In genomic region chr18:76445741-76446232, GRCh38 we compare ENCODE assay signal across 11 cellular contexts. TPM values are rescaled to one million over a fixed set of nuclear protein-coding genes. Genes with fewer than 3 reads are reported as not detected.
DNase-seq lines count a peak whose midpoint lies in the region; ATAC-seq and TF ChIP-seq lines count a peak whose summit lies in the region.
"Had no signal": no experiment of that assay in that cellular context is flagged by ENCODE, and none has a peak within 500 bp of the region (broad histone marks: within the 10 kb centered on the region; RNA-seq: fewer than 3 reads in every experiment).

No MANE protein-coding gene starts in this region.

- H3K4me1 Mint-ChIP-seq in glutamatergic neuron (ENCODE audit: low read depth, unreplicated experiment) (peaks cover 73% of the 10 kb centered on the region), osteocyte (ENCODE audit: unreplicated experiment) (peaks cover 53% of the 10 kb centered on the region)

- CTCF ChIA-PET in AG04450 (lab: Charles Lee), result interaction anchor here (1.2 kb wide), 1 partner anchor 264 kb away, joined by 3 read pairs; no protein-coding TSS in a partner anchor

- peak overlapping the region; percentile 89 for H3K27ac ChIP-seq in AG04450 (ENCODE audit: low read depth, low read length)

- H3K9me3 ChIP-seq in AG04450 (ENCODE audit: control insufficient read depth, insufficient read depth, low read length), result peaks cover 5% of the 10 kb centered on the region; the same call in 1 of the 2 replicates

- POLR2A ChIA-PET in AG04450 (lab: Yijun Ruan, JAX), result interaction anchor here (0.6 to 1.0 kb wide), 2 partner anchors 47 to 108 kb away, joined by 3 read pairs; no protein-coding TSS in a partner anchor

- peak overlapping the region; percentile 91 for H3K4me3 Mint-ChIP-seq in glutamatergic neuron (ENCODE audit: unreplicated experiment)
- no peak overlapping the region for H3K4me3 Mint-ChIP-seq in osteocyte (ENCODE audit: unreplicated experiment)
- H3K4me3 Mint-ChIP-seq: CD4-positive, CD25-positive, alpha-beta regulatory T cell had no signal

- TF ChIP-seq CTCF in AG04450 (IDR thresholded peaks at IDR 0.05; ENCODE audit: low read depth, low read length), result no peak
- no peak for TF ChIP-seq CTCF in glutamatergic neuron (IDR thresholded peaks at IDR 0.05; ENCODE audit: partially characterized antibody, unreplicated experiment)
- no peak for TF ChIP-seq CTCF in osteocyte (IDR thresholded peaks at IDR 0.05)

- H3K27me3 Mint-ChIP-seq in glutamatergic neuron (ENCODE audit: unreplicated experiment) (peaks cover 30% of the 10 kb centered on the region), osteocyte (ENCODE audit: unreplicated experiment) (no peaks in the 10 kb centered on the region)

- no peak for DNase-seq in AG04450 (ENCODE audit: low read depth, low spot score)
- peak; percentile 16 for DNase-seq in RPMI7951 (ENCODE audit: low read depth)
- DNase-seq in glutamatergic neuron, result no peak
- DNase-seq in osteocyte (ENCODE audit: extremely low spot score, unreplicated experiment), result peak; percentile 75
- no peak for DNase-seq in stimulated activated naive CD4-positive, alpha-beta T cell treated with Interleukin-2 at 50 U/mL for 16 hours (lab: John Stamatoyannopoulos, UW)
- DNase-seq: CD4-positive, CD25-positive, alpha-beta regulatory T cell; Kasumi-1; NCI-H82 had no signal

- ATAC-seq in GM21737 (IDR thresholded peaks at IDR 0.05; ENCODE audit: unreplicated experiment) (no peak), GM19467 (IDR thresholded peaks at IDR 0.05; ENCODE audit: unreplicated experiment) (no peak), HG02759 (IDR thresholded peaks at IDR 0.05; ENCODE audit: unreplicated experiment) (no peak)

- peaks cover 38% of the 10 kb centered on the region for H3K9me3 Mint-ChIP-seq in glutamatergic neuron (ENCODE audit: unreplicated experiment)
- H3K9me3 Mint-ChIP-seq in osteocyte (ENCODE audit: unreplicated experiment), result no peaks in the 10 kb centered on the region

- H3K36me3 Mint-ChIP-seq in glutamatergic neuron (ENCODE audit: unreplicated experiment) (peaks cover 5% of the 10 kb centered on the region), osteocyte (ENCODE audit: unreplicated experiment) (peaks cover 3% of the 10 kb centered on the region)
- H3K36me3 Mint-ChIP-seq: CD4-positive, CD25-positive, alpha-beta regulatory T cell had no signal

- H3K4me3 ChIP-seq in AG04450 (ENCODE audit: low read depth, low read length), result peak overlapping the region; percentile 15

- H3K27ac Mint-ChIP-seq in glutamatergic neuron (ENCODE audit: unreplicated experiment) (peak overlapping the region; percentile 95), osteocyte (ENCODE audit: unreplicated experiment) (peak overlapping the region; percentile 21)
- H3K27ac Mint-ChIP-seq: CD4-positive, CD25-positive, alpha-beta regulatory T cell had no signal

- H3K27me3 ChIP-seq in AG04450 (ENCODE audit: control insufficient read depth, insufficient read depth, low read length), result no peaks in the 10 kb centered on the region

RNA-seq across cellular contexts. Expression of gene ZNF516, which starts 49.3 kb away (rescaled TPM):
- 15.0 and 15.5 TPM in 2 replicates for polyA plus RNA-seq in AG04450 (2011; rRNA removed)
- polyA minus RNA-seq in AG04450 (2011; rRNA and poly(A)+ RNA removed), result 46.5 and 50.4 TPM in 2 replicates
- 4.1 and 4.9 TPM in 2 replicates for total RNA-seq in RPMI7951 (2014; rRNA removed; shearing (Covaris generic))
- total RNA-seq in glutamatergic neuron (ENCODE audit: unreplicated experiment) (192 TPM), osteocyte (36.3 and 39.3 TPM in 2 replicates)

Comparison
In these comparisons a context has a peak if more than half of its experiments do, and no peak if none do; other contexts are left out.
1. DNase-seq: peak in RPMI7951 (single experiment) and osteocyte (single experiment); none in AG04450 (single experiment), glutamatergic neuron (single experiment) and stimulated activated naive CD4-positive, alpha-beta T cell treated with Interleukin-2 at 50 U/mL for 16 hours (single experiment).